In the genomic region with DNA sequence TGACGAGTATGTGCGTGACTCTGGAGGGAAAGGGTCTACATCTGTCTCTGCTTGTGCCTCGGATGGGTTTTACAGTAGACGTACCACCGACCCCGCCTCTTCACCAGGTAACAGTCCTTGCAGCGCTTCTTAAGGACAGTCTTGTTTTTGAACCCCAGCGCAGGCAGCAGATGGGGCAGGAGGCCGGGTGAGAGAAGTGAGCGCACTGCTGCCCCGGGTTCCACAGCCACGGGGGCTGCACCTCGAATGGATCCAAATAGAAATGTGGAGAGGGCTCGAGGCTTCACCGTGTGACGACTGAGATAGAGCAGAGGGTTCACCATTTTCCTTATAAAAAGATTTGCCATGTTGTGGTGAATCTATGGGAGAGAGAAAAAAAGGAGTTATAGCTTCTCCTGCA, we compare ENCODE assay signal across 7 cellular contexts. TPM values are rescaled to one million over a fixed set of nuclear protein-coding genes. Genes with fewer than 3 reads are reported as not detected.
A peak's percentile ranks its signal among the peaks of the same experiment; 100 is the strongest.
DNase-seq lines count a peak whose midpoint lies in the region; ATAC-seq and TF ChIP-seq lines count a peak whose summit lies in the region.
"Not testable (repeated sequence)": the region's sequence is repeated elsewhere in the genome, so short reads cannot be mapped to it uniquely, and the experiment has no call there.

No MANE protein-coding gene starts in this region.

- DNase-seq in activated CD8-positive, alpha-beta memory T cell treated with anti-CD3 and anti-CD28 coated beads, Interleukin-2, amount 10 ng/mL, durations not matched to agents 7 days and 5 days; central memory CD8-positive, alpha-beta T cell (ENCODE audit: low spot score in 2 of 2); cardiac muscle cell (ENCODE audit: low read depth in 1 of 2, low spot score in 1 of 2); mesothelial cell of epicardium (ENCODE audit: low spot score in 2 of 2, unreplicated experiment in 2 of 2): not testable (repeated sequence)
- DNase-seq in sigmoid colon, result peak; percentile 53

- WGBS in sigmoid colon, 2 donors, result 90 to 91% methylated on average over 16 of the region's 16 CpGs

- not testable (repeated sequence) for H3K27me3 ChIP-seq in OCI-LY1 (ENCODE audit: insufficient read depth, low read length); cardiac muscle cell; sigmoid colon

- not testable (repeated sequence) for H3K9me3 Mint-ChIP-seq in activated CD8-positive, alpha-beta memory T cell treated with anti-CD3 and anti-CD28 coated beads, Interleukin-2, amount 10 ng/mL, durations not matched to agents 7 days and 5 days (ENCODE audit: low read depth); central memory CD8-positive, alpha-beta T cell; mesothelial cell of epicardium

- H3K27ac ChIP-seq in OCI-LY1 (ENCODE audit: low read depth, low read length, poor library complexity, severe bottlenecking); cardiac muscle cell: not testable (repeated sequence)
- H3K27ac ChIP-seq in sigmoid colon, result peak overlapping the region in 3 of 4 donors; percentile 81 to 86 (median 84)

- H3K9me3 ChIP-seq in OCI-LY1 (ENCODE audit: low read length); cardiac muscle cell (ENCODE audit: low read depth); sigmoid colon: not testable (repeated sequence)

- H3K9ac ChIP-seq in OCI-LY1 (ENCODE audit: low read length), result peak overlapping the region; percentile 82

- not testable (repeated sequence) for TF ChIP-seq EP300 in sigmoid colon (IDR thresholded peaks at IDR 0.05)

- H3K4me1 ChIP-seq in OCI-LY1 (ENCODE audit: insufficient read depth, low read length, severe bottlenecking), result peaks cover 58% of the 10 kb centered on the region
- H3K4me1 ChIP-seq in cardiac muscle cell (ENCODE audit: low read depth), result peaks cover 35% of the 10 kb centered on the region
- H3K4me1 ChIP-seq in sigmoid colon, result peaks cover 0 to 34% (median 34%) of the 10 kb centered on the region in 4 donors

- not testable (repeated sequence) for H2AFZ ChIP-seq in OCI-LY1 (ENCODE audit: low read length)

- H3K27ac Mint-ChIP-seq in activated CD8-positive, alpha-beta memory T cell treated with anti-CD3 and anti-CD28 coated beads, Interleukin-2, amount 10 ng/mL, durations not matched to agents 7 days and 5 days, result peak overlapping the region; percentile 77
- peak overlapping the region; percentile 84 for H3K27ac Mint-ChIP-seq in central memory CD8-positive, alpha-beta T cell (ENCODE audit: low read depth)
- H3K27ac Mint-ChIP-seq in mesothelial cell of epicardium, result peak overlapping the region; percentile 5

- H3K4me2 ChIP-seq in OCI-LY1 (ENCODE audit: low read length), result peak overlapping the region; percentile 95

- peak overlapping the region; percentile 93 for H3K4me3 Mint-ChIP-seq in activated CD8-positive, alpha-beta memory T cell treated with anti-CD3 and anti-CD28 coated beads, Interleukin-2, amount 10 ng/mL, durations not matched to agents 7 days and 5 days
- H3K4me3 Mint-ChIP-seq in central memory CD8-positive, alpha-beta T cell, result peak overlapping the region; percentile 98
- H3K4me3 Mint-ChIP-seq in mesothelial cell of epicardium, result peak overlapping the region; percentile 89

- H3K36me3 Mint-ChIP-seq in activated CD8-positive, alpha-beta memory T cell treated with anti-CD3 and anti-CD28 coated beads, Interleukin-2, amount 10 ng/mL, durations not matched to agents 7 days and 5 days, result peaks cover 41% of the 10 kb centered on the region
- peaks cover 23% of the 10 kb centered on the region for H3K36me3 Mint-ChIP-seq in central memory CD8-positive, alpha-beta T cell (ENCODE audit: insufficient read depth)
- peaks cover 23% of the 10 kb centered on the region for H3K36me3 Mint-ChIP-seq in mesothelial cell of epicardium

- H3K27me3 Mint-ChIP-seq in activated CD8-positive, alpha-beta memory T cell treated with anti-CD3 and anti-CD28 coated beads, Interleukin-2, amount 10 ng/mL, durations not matched to agents 7 days and 5 days; central memory CD8-positive, alpha-beta T cell; mesothelial cell of epicardium (ENCODE audit: low read depth): not testable (repeated sequence)

- intact Hi-C loops in sigmoid colon (cut with DNase I), result loop anchor here (2.0 kb wide), 1 partner anchor 454 kb away; a partner anchor contains a TSS

- H3F3A ChIP-seq in OCI-LY1 (ENCODE audit: insufficient read depth, low read length), result not testable (repeated sequence)

- peaks cover 18% of the 10 kb centered on the region for H3K79me2 ChIP-seq in OCI-LY1 (ENCODE audit: insufficient read depth, low read length)

- H4K20me1 ChIP-seq in OCI-LY1 (ENCODE audit: insufficient read depth, low read length), result not testable (repeated sequence)

- not testable (repeated sequence) for TF ChIP-seq POLR2A in sigmoid colon (IDR thresholded peaks at IDR 0.05)

- H3K4me1 Mint-ChIP-seq in activated CD8-positive, alpha-beta memory T cell treated with anti-CD3 and anti-CD28 coated beads, Interleukin-2, amount 10 ng/mL, durations not matched to agents 7 days and 5 days, result peaks cover 64% of the 10 kb centered on the region
- peaks cover 56% of the 10 kb centered on the region for H3K4me1 Mint-ChIP-seq in central memory CD8-positive, alpha-beta T cell
- H3K4me1 Mint-ChIP-seq in mesothelial cell of epicardium, result peaks cover 26% of the 10 kb centered on the region

- TF ChIP-seq CTCF in OCI-LY1 (IDR thresholded peaks at IDR 0.05; ENCODE audit: low read length); cardiac muscle cell (IDR thresholded peaks at IDR 0.05; ENCODE audit: low read depth, low read length); mesothelial cell of epicardium (IDR thresholded peaks at IDR 0.05; ENCODE audit: unreplicated experiment); sigmoid colon (IDR thresholded peaks at IDR 0.05): not testable (repeated sequence)

- ATAC-seq in activated CD8-positive, alpha-beta memory T cell treated with anti-CD3 and anti-CD28 coated beads, Interleukin-2, amount 10 ng/mL, durations not matched to agents 7 days and 5 days; central memory CD8-positive, alpha-beta T cell (replicated peaks; ENCODE audit: extremely low read depth, poor library complexity, severe bottlenecking): not testable (repeated sequence)

- peak overlapping the region; percentile 75 for H3K4me3 ChIP-seq in GM08714 (ENCODE audit: low read length)
- peak overlapping the region; percentile 74 for H3K4me3 ChIP-seq in OCI-LY1 (ENCODE audit: low read depth, low read length, poor library complexity, severe bottlenecking)
- peak overlapping the region; percentile 58 for H3K4me3 ChIP-seq in cardiac muscle cell
- H3K4me3 ChIP-seq in sigmoid colon, result peak overlapping the region in 3 of 4 donors; percentile 63 to 95 (median 85)

- H3K9me2 ChIP-seq in OCI-LY1 (ENCODE audit: low read depth, low read length), result not testable (repeated sequence)

- CTCF ChIA-PET in activated CD8-positive, alpha-beta memory T cell treated with anti-CD3 and anti-CD28 coated beads, Interleukin-2, amount 10 ng/mL, durations not matched to agents 7 days and 5 days (lab: Charles Lee), result interaction anchor here (0.7 to 1.2 kb wide), 3 partner anchors 13 to 61 kb away, joined by 3 to 6 read pairs (median 3); no protein-coding TSS in a partner anchor

- peaks cover 44% of the 10 kb centered on the region for H3K36me3 ChIP-seq in OCI-LY1 (ENCODE audit: insufficient read depth, low read length)
- peaks cover 21% of the 10 kb centered on the region for H3K36me3 ChIP-seq in cardiac muscle cell
- peaks cover 7 to 35% (median 21%) of the 10 kb centered on the region in 4 donors for H3K36me3 ChIP-seq in sigmoid colon

RNA-seq across cellular contexts. Expression of a gene that starts 1.0 kb away (rescaled TPM):
- total RNA-seq in activated CD8-positive, alpha-beta memory T cell treated with anti-CD3 and anti-CD28 coated beads, Interleukin-2, amount 10 ng/mL, durations not matched to agents 7 days and 5 days, result 10 to 100 TPM; 62.0 to 84.7 TPM
- total RNA-seq in cardiac muscle cell, result 73.9 and 101 TPM in 2 replicates
- 195 and 206 TPM in 2 replicates for polyA plus RNA-seq in cardiac muscle cell
- total RNA-seq in mesothelial cell of epicardium, result 38.0 to 43.8 TPM (median 41.0 TPM) in 3 replicates
- 10 to 100 TPM; 32.4 to 59.4 (median 49.2) TPM for total RNA-seq in sigmoid colon
- polyA plus RNA-seq in sigmoid colon, result 10 to 100 TPM; 65.9 to 77.9 (median 70.9) TPM

RNA-seq across cellular contexts. Expression of a gene that starts 2.6 kb away (rescaled TPM):
- total RNA-seq in activated CD8-positive, alpha-beta memory T cell treated with anti-CD3 and anti-CD28 coated beads, Interleukin-2, amount 10 ng/mL, durations not matched to agents 7 days and 5 days, result 10 to 100 TPM; 35.2 to 37.5 TPM
- 141 and 286 TPM in 2 replicates for total RNA-seq in cardiac muscle cell
- polyA plus RNA-seq in cardiac muscle cell, result 281 and 371 TPM in 2 replicates
- total RNA-seq in mesothelial cell of epicardium, result 26.7 to 29.7 TPM (median 28.0 TPM) in 3 replicates
- 10 to 100 TPM; 34.9 to 82.6 (median 55.4) TPM for total RNA-seq in sigmoid colon
- polyA plus RNA-seq in sigmoid colon, result 100 to 1,000 TPM in 2 of 3 donors, 10 to 100 TPM in 1; 94.0 to 156 (median 111) TPM

Comparison
In these comparisons a context has a peak if more than half of its experiments do, and no peak if none do; other contexts are left out.
1. H3K27ac Mint-ChIP-seq: peak in every context shown above with its lines; median percentile 84 in central memory CD8-positive, alpha-beta T cell; 77 in activated CD8-positive, alpha-beta memory T cell treated with anti-CD3 and anti-CD28 coated beads, Interleukin-2, amount 10 ng/mL, durations not matched to agents 7 days and 5 days; 5 in mesothelial cell of epicardium.